ENCODE assay signal across 8 cellular contexts in genomic region chr2:86195055-86195807, GRCh38. TPM values are rescaled to one million over a fixed set of nuclear protein-coding genes. Genes with fewer than 3 reads are reported as not detected.
A peak's percentile ranks its signal among the peaks of the same experiment; 100 is the strongest.
DNase-seq lines count a peak whose midpoint lies in the region; ATAC-seq and TF ChIP-seq lines count a peak whose summit lies in the region.

IMMT (minus strand) TSS chr2:86195462; CDS start chr2:86195382, 80 bp downstream.

- no peaks in the 10 kb centered on the region for H3K27me3 Mint-ChIP-seq in activated T-cell treated with anti-CD3 and anti-CD28 coated beads, Interleukin-2, amount 50 U/mL, for 4 hours (ENCODE audit: low read depth)

- ATAC-seq in GM21619 (IDR thresholded peaks at IDR 0.05; ENCODE audit: unreplicated experiment) (peak; percentile 82), esophagus mucosa (peak; percentile 98)
- ATAC-seq in activated T-cell treated with anti-CD3 and anti-CD28 coated beads, Interleukin-2, amount 50 U/mL, for 4 hours = peak; percentile 92 to 93

- no peaks in the 10 kb centered on the region for H3K27me3 ChIP-seq in muscle layer of duodenum (ENCODE audit: low read depth, low read length)

- no peaks in the 10 kb centered on the region for H3K9me3 Mint-ChIP-seq in activated T-cell treated with anti-CD3 and anti-CD28 coated beads, Interleukin-2, amount 50 U/mL, for 4 hours

- no peaks in the 10 kb centered on the region for H3K9me3 ChIP-seq in muscle layer of duodenum (ENCODE audit: control insufficient read depth in 1 of 2, low read length in 2 of 2)

- peaks cover 12% of the 10 kb centered on the region for H3K36me3 Mint-ChIP-seq in activated T-cell treated with anti-CD3 and anti-CD28 coated beads, Interleukin-2, amount 50 U/mL, for 4 hours (ENCODE audit: insufficient read depth)

- DNase-seq in DMS153 (lab: John Stamatoyannopoulos, UW) = peak; percentile 97
- DNase-seq in Jurkat, Clone E6-1 (ENCODE audit: low read depth, low spot score) = peak; percentile 91
- peak; percentile 86 for DNase-seq in activated T-cell treated with anti-CD3 and anti-CD28 coated beads, Interleukin-2, amount 50 U/mL, for 4 hours
- peak; percentile 89 for DNase-seq in stimulated activated CD8-positive, alpha-beta memory T cell treated with anti-CD3 and anti-CD28 coated beads, Interleukin-7, amount 100 ng/mL, for 4 hours (ENCODE audit: low read depth in 2 of 2)

- H3K4me3 Mint-ChIP-seq in activated T-cell treated with anti-CD3 and anti-CD28 coated beads, Interleukin-2, amount 50 U/mL, for 4 hours = peak within 1 kb of the TSS; percentile 91

- peak within 1 kb of the TSS; percentile 95 for H3K4me3 ChIP-seq in Jurkat, Clone E6-1 (ENCODE audit: low read length)
- peak within 1 kb of the TSS; percentile 86 to 95 for H3K4me3 ChIP-seq in muscle layer of duodenum (ENCODE audit: low read depth in 1 of 2, low read length in 2 of 2)

- H3K4me1 Mint-ChIP-seq in activated T-cell treated with anti-CD3 and anti-CD28 coated beads, Interleukin-2, amount 50 U/mL, for 4 hours (ENCODE audit: low read depth) = peaks cover 53% of the 10 kb centered on the region

- peaks cover 13 to 53% of the 10 kb centered on the region in 2 donors for H3K4me1 ChIP-seq in muscle layer of duodenum (ENCODE audit: control insufficient read depth in 1 of 2, insufficient read depth in 2 of 2, low read length in 2 of 2)

- H3K27ac ChIP-seq in muscle layer of duodenum (ENCODE audit: low read length) = peak within 1 kb of the TSS; percentile 96

- peaks cover 0 to 3% of the 10 kb centered on the region in 2 donors for H3K36me3 ChIP-seq in muscle layer of duodenum (ENCODE audit: control insufficient read depth in 1 of 2, insufficient read depth in 2 of 2, low read length in 2 of 2)

TF ChIP-seq in PFSK-1, 5 proteins besides CTCF, POLR2A, EP300 and RAD21:
- TF ChIP-seq SIN3A (IDR thresholded peaks at IDR 0.05; ENCODE audit: borderline replicate concordance, insufficient read depth, low read length) = peak; percentile 71
- TF ChIP-seq REST (IDR thresholded peaks at IDR 0.05; ENCODE audit: insufficient read depth in 1 of 2, low read depth in 2 of 2, low read length in 2 of 2) = no peak; a peak in 1 of 4 replicates
- TF ChIP-seq FOXP2 (optimal IDR thresholded peaks at IDR 0.05; ENCODE audit: borderline replicate concordance, extremely low read depth, extremely low read length, insufficient read depth) = peak; percentile 96
- peak; percentile 87 for TF ChIP-seq POLR2AphosphoS5 (IDR thresholded peaks at IDR 0.05; ENCODE audit: low read depth, low read length)
- peak; percentile 71; the same call in 1 of the 2 replicates for TF ChIP-seq TAF1 (IDR thresholded peaks at IDR 0.05; ENCODE audit: borderline replicate concordance, insufficient read depth, low read length)

RNA-seq across cellular contexts. Expression of gene IMMT, which starts in this region (rescaled TPM):
- polyA plus RNA-seq in Jurkat, Clone E6-1 (2012; ENCODE audit: insufficient read depth, insufficient read length) = 124 TPM
- polyA plus RNA-seq in PFSK-1 (2012; ENCODE audit: insufficient read length, low read depth) = 77.1 TPM
- 100 to 1,000 TPM; 135 to 166 (median 143) TPM for total RNA-seq in activated T-cell treated with anti-CD3 and anti-CD28 coated beads, Interleukin-2, amount 50 U/mL, for 4 hours
- 48.7 TPM for total RNA-seq in esophagus mucosa

Comparison
In these comparisons a context has a peak if more than half of its experiments do, and no peak if none do; other contexts are left out.
1. Peak in every context shown above with its lines: DNase-seq, ATAC-seq, H3K4me3 ChIP-seq and H3K27ac ChIP-seq.